Comparison of ENCODE assay signal across 1 cellular context in the genomic region with DNA sequence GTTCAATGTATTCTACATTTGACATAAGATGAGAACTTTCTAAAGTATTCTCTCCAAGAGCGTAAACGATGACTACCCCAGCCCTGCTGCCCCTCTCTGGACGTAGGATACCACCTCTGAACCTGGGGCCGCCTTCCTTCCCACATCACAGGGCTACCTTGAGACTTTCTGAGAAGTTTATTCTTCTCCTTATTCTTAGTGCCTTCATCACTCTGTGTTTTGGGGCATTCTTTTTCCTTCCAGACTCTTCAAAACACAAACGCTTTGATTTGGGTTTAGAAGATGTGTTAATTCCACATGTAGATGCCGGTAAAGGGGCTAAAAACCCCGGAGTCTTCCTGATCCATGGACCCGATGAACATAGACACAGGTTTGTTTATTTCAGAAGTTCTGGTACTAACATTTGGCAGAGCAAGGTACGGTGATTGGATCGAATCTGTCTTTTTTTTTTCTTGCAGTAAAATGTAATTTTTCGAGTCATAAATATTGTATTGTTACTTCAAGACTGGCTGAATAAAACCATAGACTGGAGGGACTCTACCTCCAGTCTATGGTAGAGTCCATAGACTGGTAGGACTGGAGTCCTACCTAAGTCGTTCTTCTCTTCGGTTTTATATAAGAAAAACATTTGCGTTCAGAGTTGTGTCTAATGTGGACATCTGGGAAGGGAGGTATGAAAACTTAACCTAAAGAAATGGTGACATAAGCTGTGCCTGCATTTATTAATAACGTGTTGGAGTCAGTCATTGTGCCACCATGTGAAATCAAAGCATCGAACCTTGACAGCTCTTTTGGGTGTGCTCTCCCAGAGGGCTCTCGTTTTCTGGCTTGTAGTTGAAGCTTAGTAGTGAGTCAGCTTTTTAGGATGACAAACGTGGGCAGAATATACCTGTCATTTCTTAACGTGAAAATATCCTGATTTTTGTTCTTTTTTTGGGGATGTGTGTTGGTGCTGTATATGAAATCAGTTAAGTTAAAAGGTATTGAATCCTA.
TF ChIP-seq lines count a peak whose summit lies in the region.

No MANE protein-coding gene starts in this region.

TF ChIP-seq in IMR-90, 13 proteins besides CTCF, POLR2A, EP300 and RAD21:
- TF ChIP-seq MAFK (IDR thresholded peaks at IDR 0.05; ENCODE audit: low read depth, low read length) (peak; percentile 21; the same call in 1 of the 2 replicates), MXI1 (IDR thresholded peaks at IDR 0.05; ENCODE audit: borderline replicate concordance, low read depth, low read length) (0 out of 2 replicates have a peak, but pooled peaks have one; percentile 55), RFX5 (IDR thresholded peaks at IDR 0.05; ENCODE audit: low read depth, low read length) (no peak)
